13 cellular contexts compared by ENCODE assay signal in genomic region chr5:20276061-20276958, GRCh38.
A peak's percentile ranks its signal among the peaks of the same experiment; 100 is the strongest.
DNase-seq lines count a peak whose midpoint lies in the region; ATAC-seq, FAIRE-seq and TF ChIP-seq lines count a peak whose summit lies in the region.
"Had no signal": no experiment of that assay in that cellular context is flagged by ENCODE, and none has a peak within 500 bp of the region (broad histone marks: within the 10 kb centered on the region; RNA-seq: fewer than 3 reads in every experiment).

No MANE protein-coding gene starts in this region.

- intact Hi-C loops in body of pancreas (cut with DNase I) (no loop called here), left lung (cut with DNase I) (no loop called here)

- H3K4me3 ChIP-seq in body of pancreas (no peak overlapping the region), left lung (no peak overlapping the region)
- H3K4me3 ChIP-seq: prostate gland, uterus had no signal

- H3K36me3 ChIP-seq in body of pancreas (replicated peaks in 1 of 2; ENCODE audit: insufficient read depth in 1 of 2, low read depth in 2 of 2) (no peaks in the 10 kb centered on the region), left lung (no peaks in the 10 kb centered on the region)
- H3K36me3 ChIP-seq: prostate gland, uterus had no signal

- no peak overlapping the region for H3K27ac ChIP-seq in body of pancreas
- no peak overlapping the region for H3K27ac ChIP-seq in left lung
- H3K27ac ChIP-seq: prostate gland, uterus had no signal

- peak; percentile 59 for ATAC-seq in body of pancreas
- peak; percentile 42 for ATAC-seq in left lung
- ATAC-seq in GM19452 (IDR thresholded peaks at IDR 0.05; ENCODE audit: unreplicated experiment) = no peak

- no peaks in the 10 kb centered on the region for H3K4me1 ChIP-seq in body of pancreas
- no peaks in the 10 kb centered on the region for H3K4me1 ChIP-seq in left lung
- H3K4me1 ChIP-seq: prostate gland, uterus had no signal

- DNase-seq in AG20443 (ENCODE audit: low spot score) = peak; percentile 16
- peak; percentile 88 for DNase-seq in LHCN-M2 (ENCODE audit: low read depth)
- no peak for DNase-seq in body of pancreas
- no peak for DNase-seq in left lung
- DNase-seq in NCI-H1930 (lab: John Stamatoyannopoulos, UW) = no peak
- no peak for DNase-seq in GM19239 (ENCODE audit: insufficient read length, low spot score)
- no peak for DNase-seq in NCI-H1436 treated with DMSO at 0.1 percent for 48 hours (lab: John Stamatoyannopoulos, UW)
- DNase-seq: activated B cell treated with CpG ODN at 0.5 μM for 24 hours; effector memory CD4-positive, alpha-beta T cell; NCI-H1092; uterus had no signal

- H3K9me3 ChIP-seq in body of pancreas = peaks cover 0 to 10% (median 0%) of the 10 kb centered on the region in 3 donors
- peaks cover 0 to 29% of the 10 kb centered on the region in 2 donors for H3K9me3 ChIP-seq in left lung
- H3K9me3 ChIP-seq: prostate gland, uterus had no signal

- WGBS in body of pancreas, 2 donors = 80 to 91% methylated on average over 2 to 3 of the region's 3 CpGs

- no peak for TF ChIP-seq POLR2A in body of pancreas (IDR thresholded peaks at IDR 0.05)

- no peaks in the 10 kb centered on the region for H3K27me3 ChIP-seq in body of pancreas
- no peaks in the 10 kb centered on the region for H3K27me3 ChIP-seq in left lung
- H3K27me3 ChIP-seq: uterus had no signal

- FAIRE-seq in GM19239 (lab: Jason Lieb, UNC) = no peak

- no peak for TF ChIP-seq CTCF in body of pancreas (IDR thresholded peaks at IDR 0.05)
- TF ChIP-seq CTCF in left lung (IDR thresholded peaks at IDR 0.05) = no peak

Comparison
In these comparisons a context has a peak if more than half of its experiments do, and no peak if none do; other contexts are left out.
1. DNase-seq: peak in AG20443 (single experiment) and LHCN-M2 (single experiment); none in body of pancreas (0 of 4), left lung (0 of 2), NCI-H1930 (0 of 2), GM19239 (single experiment) and NCI-H1436 treated with DMSO at 0.1 percent for 48 hours (single experiment).